ENCODE assay signal across 1 cellular context in the genomic region with DNA sequence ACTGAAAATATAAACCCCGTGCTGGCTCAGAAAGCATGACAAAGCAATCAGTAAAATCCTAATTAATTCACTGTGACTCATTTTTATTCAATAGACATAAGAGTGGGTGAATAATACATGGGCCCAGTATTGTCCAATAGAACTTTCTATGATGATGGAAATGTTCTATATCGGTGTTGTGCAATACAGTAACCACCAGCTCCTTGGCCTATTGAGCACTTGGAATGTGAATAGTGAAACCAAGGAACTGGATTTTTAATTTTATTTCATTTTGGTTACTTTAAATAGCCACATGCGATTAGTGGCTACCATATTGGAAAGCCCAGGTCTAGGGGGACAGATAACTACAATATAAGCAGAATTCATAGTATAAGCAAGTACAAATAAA.
TF ChIP-seq lines count a peak whose summit lies in the region.

No MANE protein-coding gene starts in this region.

TF ChIP-seq in WTC11, 78 proteins besides CTCF, POLR2A, EP300 and RAD21 (continued from another document):
- TF ChIP-seq, protein P1, sequence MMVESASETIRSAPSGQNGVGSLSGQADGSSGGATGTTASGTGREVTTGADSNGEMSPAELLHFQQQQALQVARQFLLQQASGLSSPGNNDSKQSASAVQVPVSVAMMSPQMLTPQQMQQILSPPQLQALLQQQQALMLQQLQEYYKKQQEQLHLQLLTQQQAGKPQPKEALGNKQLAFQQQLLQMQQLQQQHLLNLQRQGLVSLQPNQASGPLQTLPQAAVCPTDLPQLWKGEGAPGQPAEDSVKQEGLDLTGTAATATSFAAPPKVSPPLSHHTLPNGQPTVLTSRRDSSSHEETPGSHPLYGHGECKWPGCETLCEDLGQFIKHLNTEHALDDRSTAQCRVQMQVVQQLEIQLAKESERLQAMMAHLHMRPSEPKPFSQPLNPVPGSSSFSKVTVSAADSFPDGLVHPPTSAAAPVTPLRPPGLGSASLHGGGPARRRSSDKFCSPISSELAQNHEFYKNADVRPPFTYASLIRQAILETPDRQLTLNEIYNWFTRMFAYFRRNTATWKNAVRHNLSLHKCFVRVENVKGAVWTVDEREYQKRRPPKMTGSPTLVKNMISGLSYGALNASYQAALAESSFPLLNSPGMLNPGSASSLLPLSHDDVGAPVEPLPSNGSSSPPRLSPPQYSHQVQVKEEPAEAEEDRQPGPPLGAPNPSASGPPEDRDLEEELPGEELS (CRISPR knock-in tag; IDR thresholded peaks at IDR 0.05): no peak
- TF ChIP-seq, protein P2, sequence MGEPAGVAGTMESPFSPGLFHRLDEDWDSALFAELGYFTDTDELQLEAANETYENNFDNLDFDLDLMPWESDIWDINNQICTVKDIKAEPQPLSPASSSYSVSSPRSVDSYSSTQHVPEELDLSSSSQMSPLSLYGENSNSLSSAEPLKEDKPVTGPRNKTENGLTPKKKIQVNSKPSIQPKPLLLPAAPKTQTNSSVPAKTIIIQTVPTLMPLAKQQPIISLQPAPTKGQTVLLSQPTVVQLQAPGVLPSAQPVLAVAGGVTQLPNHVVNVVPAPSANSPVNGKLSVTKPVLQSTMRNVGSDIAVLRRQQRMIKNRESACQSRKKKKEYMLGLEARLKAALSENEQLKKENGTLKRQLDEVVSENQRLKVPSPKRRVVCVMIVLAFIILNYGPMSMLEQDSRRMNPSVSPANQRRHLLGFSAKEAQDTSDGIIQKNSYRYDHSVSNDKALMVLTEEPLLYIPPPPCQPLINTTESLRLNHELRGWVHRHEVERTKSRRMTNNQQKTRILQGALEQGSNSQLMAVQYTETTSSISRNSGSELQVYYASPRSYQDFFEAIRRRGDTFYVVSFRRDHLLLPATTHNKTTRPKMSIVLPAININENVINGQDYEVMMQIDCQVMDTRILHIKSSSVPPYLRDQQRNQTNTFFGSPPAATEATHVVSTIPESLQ (CRISPR knock-in tag; IDR thresholded peaks at IDR 0.05): no peak
TF ChIP-seq in WTC11: peak in this region for 0.
